8 cellular contexts compared by ENCODE assay signal in the genomic region with DNA sequence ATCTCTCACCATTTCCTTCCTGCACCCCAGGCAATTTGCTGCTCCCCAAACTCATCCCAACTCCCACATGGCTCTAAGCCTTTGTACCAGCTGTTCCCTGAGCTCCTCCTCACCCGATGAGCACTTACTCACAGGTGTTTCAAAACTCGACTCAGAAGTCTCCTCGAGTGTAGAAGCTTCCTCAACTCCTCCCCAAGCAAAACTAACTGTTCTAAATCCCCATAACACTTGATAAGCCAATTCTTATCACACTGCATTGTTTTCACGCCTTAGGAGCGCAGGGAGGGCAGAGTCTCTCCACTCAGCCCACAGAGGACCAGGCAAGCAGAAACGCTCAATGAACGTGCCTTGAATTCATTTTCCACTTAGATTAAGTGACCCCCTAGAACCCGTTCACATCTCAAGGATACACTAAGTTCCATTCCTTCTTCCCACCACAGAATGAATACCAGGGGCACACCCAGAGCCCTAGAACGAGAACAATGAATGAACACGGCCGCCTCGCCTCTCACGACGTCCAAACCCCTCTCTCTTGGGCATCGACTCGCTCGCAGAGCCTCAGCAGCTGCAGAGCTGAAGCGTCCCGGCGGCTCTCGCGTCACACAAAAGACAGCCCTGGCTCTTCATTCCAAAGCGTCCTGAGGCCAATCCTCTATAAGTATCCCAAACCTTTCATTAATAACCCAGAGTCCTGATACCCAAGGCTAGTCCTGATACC. TPM values are rescaled to one million over a fixed set of nuclear protein-coding genes. Genes with fewer than 3 reads are reported as not detected.
A peak's percentile ranks its signal among the peaks of the same experiment; 100 is the strongest.
DNase-seq lines count a peak whose midpoint lies in the region; ATAC-seq and TF ChIP-seq lines count a peak whose summit lies in the region.

No MANE protein-coding gene starts in this region.

- TF ChIP-seq CTCF in 22Rv1 (IDR thresholded peaks at IDR 0.05): no peak
- TF ChIP-seq CTCF in psoas muscle (IDR thresholded peaks at IDR 0.05): no peak

- ATAC-seq in GM21825 (IDR thresholded peaks at IDR 0.05; ENCODE audit: unreplicated experiment) (peak; percentile 6), left ventricle myocardium superior (peak; percentile 17), psoas muscle (peak; percentile 41 to 58 (median 48)), GM21360 (IDR thresholded peaks at IDR 0.05; ENCODE audit: unreplicated experiment) (no peak)
- ATAC-seq in activated naive CD8-positive, alpha-beta T cell treated with anti-CD3 and anti-CD28 coated beads, Interleukin-2, amount 50 U/mL, for 24 hours: no peak

- no peaks in the 10 kb centered on the region for H3K27me3 ChIP-seq in psoas muscle (ENCODE audit: insufficient read depth in 3 of 3, low read length in 2 of 3)

- intact Hi-C loops in left ventricle myocardium superior (cut with micrococcal nuclease) (no loop called here), psoas muscle (cut with DNase I) (loop anchor here in 1 of 2 donors (5.0 kb wide), 1 partner anchor 35 kb away; no protein-coding TSS in a partner anchor)

- H3K27me3 Mint-ChIP-seq in activated naive CD8-positive, alpha-beta T cell treated with anti-CD3 and anti-CD28 coated beads, Interleukin-2, amount 50 U/mL, for 24 hours: no peaks in the 10 kb centered on the region

- H3K27ac Mint-ChIP-seq in activated naive CD8-positive, alpha-beta T cell treated with anti-CD3 and anti-CD28 coated beads, Interleukin-2, amount 50 U/mL, for 24 hours: peak overlapping the region; percentile 90

- peak overlapping the region; percentile 95 for H3K27ac ChIP-seq in 22Rv1
- H3K27ac ChIP-seq in psoas muscle: peak overlapping the region; percentile 99

- peaks cover 48% of the 10 kb centered on the region for H3K4me1 Mint-ChIP-seq in activated naive CD8-positive, alpha-beta T cell treated with anti-CD3 and anti-CD28 coated beads, Interleukin-2, amount 50 U/mL, for 24 hours

- no peaks in the 10 kb centered on the region for H3K36me3 ChIP-seq in psoas muscle (ENCODE audit: insufficient read depth in 1 of 2, low read depth in 1 of 2)

- H3K4me1 ChIP-seq in psoas muscle: peaks cover 44% of the 10 kb centered on the region

- H3K4me3 Mint-ChIP-seq in activated naive CD8-positive, alpha-beta T cell treated with anti-CD3 and anti-CD28 coated beads, Interleukin-2, amount 50 U/mL, for 24 hours: peak overlapping the region; percentile 92

- peak; percentile 59 for DNase-seq in RPMI8226
- DNase-seq in activated naive CD8-positive, alpha-beta T cell treated with anti-CD3 and anti-CD28 coated beads, Interleukin-2, amount 50 U/mL, for 24 hours: peak; percentile 40
- peak; percentile 55 for DNase-seq in left ventricle myocardium superior
- peak; percentile 30 to 73 for DNase-seq in psoas muscle
- no peak for DNase-seq in occipital lobe (lab: John Stamatoyannopoulos, UW)

- 0 to 1% (median 1%) methylated on average over 23 of the region's 23 CpGs for WGBS in psoas muscle, 3 donors

- no peaks in the 10 kb centered on the region for H3K9me3 ChIP-seq in psoas muscle

- H3K9me3 Mint-ChIP-seq in activated naive CD8-positive, alpha-beta T cell treated with anti-CD3 and anti-CD28 coated beads, Interleukin-2, amount 50 U/mL, for 24 hours: no peaks in the 10 kb centered on the region

- peak overlapping the region; percentile 92 for H3K4me3 ChIP-seq in psoas muscle

- peaks cover 10% of the 10 kb centered on the region for H3K36me3 Mint-ChIP-seq in activated naive CD8-positive, alpha-beta T cell treated with anti-CD3 and anti-CD28 coated beads, Interleukin-2, amount 50 U/mL, for 24 hours (ENCODE audit: low read depth)

RNA-seq across cellular contexts. Expression of a gene that starts 1.2 kb away (rescaled TPM):
- total RNA-seq in left ventricle myocardium superior (153 TPM), psoas muscle (100 to 1,000 TPM; 109 to 221 (median 160) TPM), occipital lobe (216 TPM)
- polyA plus RNA-seq in psoas muscle: 100 to 1,000 TPM in 2 of 3 donors, 10 to 100 TPM in 1; 87.2 to 391 (median 132) TPM

Comparison
In these comparisons a context has a peak if more than half of its experiments do, and no peak if none do; other contexts are left out.
1. ATAC-seq: peak in GM21825 (single experiment), left ventricle myocardium superior (single experiment) and psoas muscle (4 of 4); none in activated naive CD8-positive, alpha-beta T cell treated with anti-CD3 and anti-CD28 coated beads, Interleukin-2, amount 50 U/mL, for 24 hours (single experiment) and GM21360 (single experiment).